1 cellular context compared by ENCODE assay signal in genomic region chr12:106477625-106478024, GRCh38.
TF ChIP-seq lines count a peak whose summit lies in the region.

No MANE protein-coding gene starts in this region.

TF ChIP-seq in H1, 55 proteins besides CTCF, POLR2A, EP300 and RAD21:
- TF ChIP-seq YY1 (IDR thresholded peaks at IDR 0.05; ENCODE audit: low read depth, low read length), result 0 out of 2 replicates have a peak, but pooled peaks have one; percentile 8
